Comparison of ENCODE assay signal across 13 cellular contexts in the genomic region with DNA sequence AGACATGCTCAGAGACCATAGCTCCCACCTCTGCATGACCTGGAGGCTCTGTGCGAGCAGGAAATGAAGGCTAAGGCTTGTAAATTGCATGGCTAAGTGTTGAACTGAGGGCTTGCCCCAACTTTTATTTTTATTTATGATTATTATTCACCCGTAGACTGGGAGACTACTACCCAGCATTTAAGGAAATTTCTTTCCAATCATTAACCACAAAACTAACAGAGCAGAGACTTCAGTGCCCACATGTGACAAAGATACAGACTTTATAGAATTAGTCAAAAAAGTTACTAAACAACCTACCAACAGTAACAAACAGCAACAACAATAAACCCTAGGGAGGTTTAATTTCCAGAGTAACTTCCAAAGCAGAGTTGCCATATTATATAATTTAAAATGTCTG. TPM values are rescaled to one million over a fixed set of nuclear protein-coding genes. Genes with fewer than 3 reads are reported as not detected.
A peak's percentile ranks its signal among the peaks of the same experiment; 100 is the strongest.
DNase-seq lines count a peak whose midpoint lies in the region; ATAC-seq and TF ChIP-seq lines count a peak whose summit lies in the region.
"Had no signal": no experiment of that assay in that cellular context is flagged by ENCODE, and none has a peak within 500 bp of the region (broad histone marks: within the 10 kb centered on the region; RNA-seq: fewer than 3 reads in every experiment).

No MANE protein-coding gene starts in this region.

- no peak for DNase-seq in natural killer cell
- DNase-seq in natural killer cell treated with Interleukin-12 subunit alpha and Interleukin-12 subunit beta and Interleukin-15 and Interleukin-18, amount 100 ng/mL, for 72 hours (ENCODE audit: low spot score), result no peak
- DNase-seq in T-cell, result no peak
- DNase-seq in epithelial cell of proximal tubule (ENCODE audit: low read depth), result peak; percentile 30
- DNase-seq in stimulated activated CD4-positive, alpha-beta T cell treated with anti-CD3 and anti-CD28 coated beads, Interleukin-4, amount 100 ng/mL, for 4 hours, result no peak
- no peak for DNase-seq in NCI-H2029 (lab: John Stamatoyannopoulos, UW)
- no peak for DNase-seq in smooth muscle cell (lab: John Stamatoyannopoulos, UW; ENCODE audit: unreplicated experiment)
- DNase-seq in GOT3 (lab: John Stamatoyannopoulos, UW), result no peak
- DNase-seq: HFFc6, MG63, NCI-H1105, NCI-H1694 treated with DMSO at 0.1 percent for 48 hours had no signal

- H2AFZ ChIP-seq in smooth muscle cell (ENCODE audit: low read depth), result no peak overlapping the region

- CTCF ChIA-PET in T-cell (lab: Charles Lee), result interaction anchor here in 1 of 2 donors (0.6 kb wide), 1 partner anchor 672 kb away, joined by 11 read pairs; no protein-coding TSS in a partner anchor

- TF ChIP-seq CTCF in natural killer cell (IDR thresholded peaks at IDR 0.05) (no peak), epithelial cell of proximal tubule (conservative IDR thresholded peaks at IDR 0.05; ENCODE audit: low read depth, low read length) (no peak), smooth muscle cell (IDR thresholded peaks at IDR 0.05; ENCODE audit: borderline replicate concordance, insufficient read depth, poor library complexity, severe bottlenecking) (no peak)

- H3K9me3 Mint-ChIP-seq in natural killer cell (no peaks in the 10 kb centered on the region), T-cell (no peaks in the 10 kb centered on the region)
- no peaks in the 10 kb centered on the region for H3K9me3 Mint-ChIP-seq in natural killer cell treated with Interleukin-12 subunit alpha and Interleukin-12 subunit beta and Interleukin-15 and Interleukin-18, amount 100 ng/mL, for 72 hours
- H3K9me3 Mint-ChIP-seq: HFFc6 had no signal

- H3K4me2 ChIP-seq in smooth muscle cell, result no peak overlapping the region

- H3K27me3 Mint-ChIP-seq in natural killer cell (ENCODE audit: low read depth in 2 of 2), result no peaks in the 10 kb centered on the region
- H3K27me3 Mint-ChIP-seq in natural killer cell treated with Interleukin-12 subunit alpha and Interleukin-12 subunit beta and Interleukin-15 and Interleukin-18, amount 100 ng/mL, for 72 hours, result no peaks in the 10 kb centered on the region
- no peaks in the 10 kb centered on the region for H3K27me3 Mint-ChIP-seq in T-cell

- H3K4me3 ChIP-seq in epithelial cell of proximal tubule (ENCODE audit: low read depth, low read length), result no peak overlapping the region
- no peak overlapping the region for H3K4me3 ChIP-seq in smooth muscle cell
- H3K4me3 ChIP-seq: MG63 had no signal

- H4K20me1 ChIP-seq in smooth muscle cell (ENCODE audit: low read depth), result no peaks in the 10 kb centered on the region

- peaks cover 2% of the 10 kb centered on the region for H3K79me2 ChIP-seq in smooth muscle cell (ENCODE audit: low read depth)

- no peaks in the 10 kb centered on the region for H3K9me3 ChIP-seq in smooth muscle cell (replicated peaks; ENCODE audit: low read depth)
- H3K9me3 ChIP-seq: MG63 had no signal

- H3K27ac Mint-ChIP-seq in natural killer cell, result peak overlapping the region; percentile 45 to 61
- peak overlapping the region in 1 of 2 donors; percentile 50 for H3K27ac Mint-ChIP-seq in natural killer cell treated with Interleukin-12 subunit alpha and Interleukin-12 subunit beta and Interleukin-15 and Interleukin-18, amount 100 ng/mL, for 72 hours
- peak overlapping the region; percentile 16 to 54 for H3K27ac Mint-ChIP-seq in T-cell

- H3K36me3 Mint-ChIP-seq in natural killer cell (peaks cover 56% of the 10 kb centered on the region), T-cell (peaks cover 64% of the 10 kb centered on the region)
- H3K36me3 Mint-ChIP-seq in natural killer cell treated with Interleukin-12 subunit alpha and Interleukin-12 subunit beta and Interleukin-15 and Interleukin-18, amount 100 ng/mL, for 72 hours, result peaks cover 71% of the 10 kb centered on the region

- H3F3A ChIP-seq in smooth muscle cell (ENCODE audit: low read depth), result peaks cover 10% of the 10 kb centered on the region

- H3K4me3 Mint-ChIP-seq in natural killer cell, result no peak overlapping the region
- no peak overlapping the region for H3K4me3 Mint-ChIP-seq in natural killer cell treated with Interleukin-12 subunit alpha and Interleukin-12 subunit beta and Interleukin-15 and Interleukin-18, amount 100 ng/mL, for 72 hours
- H3K4me3 Mint-ChIP-seq in T-cell, result no peak overlapping the region
- H3K4me3 Mint-ChIP-seq: HFFc6 had no signal

- ATAC-seq in natural killer cell (no peak), T-cell (replicated peaks in 1 of 4) (no peak)
- ATAC-seq in natural killer cell treated with Interleukin-12 subunit alpha and Interleukin-12 subunit beta and Interleukin-15 and Interleukin-18, amount 100 ng/mL, for 72 hours, result no peak

- H3K4me1 Mint-ChIP-seq in natural killer cell (no peaks in the 10 kb centered on the region), T-cell (peaks cover 0 to 15% (median 5%) of the 10 kb centered on the region in 3 donors)
- H3K4me1 Mint-ChIP-seq in natural killer cell treated with Interleukin-12 subunit alpha and Interleukin-12 subunit beta and Interleukin-15 and Interleukin-18, amount 100 ng/mL, for 72 hours (ENCODE audit: low read depth in 2 of 2), result peaks cover 12 to 19% of the 10 kb centered on the region in 2 donors

- no peak overlapping the region for H3K27ac ChIP-seq in smooth muscle cell (ENCODE audit: low read depth)

- POLR2A ChIA-PET in T-cell (lab: Charles Lee), result no interaction called here

- H3K27me3 ChIP-seq in smooth muscle cell (ENCODE audit: low read depth), result no peaks in the 10 kb centered on the region
- H3K27me3 ChIP-seq: MG63 had no signal

- H3K36me3 ChIP-seq in smooth muscle cell (ENCODE audit: low read depth), result peaks cover 36% of the 10 kb centered on the region

- H3K4me1 ChIP-seq in smooth muscle cell (ENCODE audit: low read depth), result no peaks in the 10 kb centered on the region

- no peak overlapping the region for H3K9ac ChIP-seq in smooth muscle cell (ENCODE audit: low read depth)
- H3K9ac ChIP-seq: KMS-11 had no signal

- WGBS in smooth muscle cell (ENCODE audit: low lambda C conversion rate), result 89% methylated on average over 2 of the region's 2 CpGs

- intact Hi-C loops in natural killer cell (cut with micrococcal nuclease), result no loop called here

RNA-seq across cellular contexts. Expression of a gene that starts 39.7 kb away (rescaled TPM):
- total RNA-seq in natural killer cell, result 10 to 100 TPM; 26.4 to 39.2 (median 28.6) TPM
- total RNA-seq in natural killer cell treated with Interleukin-12 subunit alpha and Interleukin-12 subunit beta and Interleukin-15 and Interleukin-18, amount 100 ng/mL, for 72 hours, result 100 to 1,000 TPM; 120 to 134 TPM
- total RNA-seq in T-cell, result 10 to 100 TPM; 32.3 to 50.2 (median 48.8) TPM
- total RNA-seq in epithelial cell of proximal tubule, result 58.9 and 90.3 TPM in 2 replicates
- total RNA-seq in smooth muscle cell, result 46.2 and 57.4 TPM in 2 replicates
- 33.2 and 42.5 TPM in 2 replicates for polyA plus RNA-seq in smooth muscle cell

RNA-seq across cellular contexts. Expression of a gene that starts 59.6 kb away (rescaled TPM):
- total RNA-seq in natural killer cell, result 10 to 100 TPM; 45.1 to 54.5 (median 49.4) TPM
- 10 to 100 TPM; 77.7 to 98.7 TPM for total RNA-seq in natural killer cell treated with Interleukin-12 subunit alpha and Interleukin-12 subunit beta and Interleukin-15 and Interleukin-18, amount 100 ng/mL, for 72 hours
- total RNA-seq in T-cell, result 10 to 100 TPM; 33.8 to 67.1 (median 52.0) TPM
- total RNA-seq in epithelial cell of proximal tubule, result 19.3 and 33.0 TPM in 2 replicates
- total RNA-seq in smooth muscle cell, result 33.0 and 35.9 TPM in 2 replicates
- 39.2 and 49.4 TPM in 2 replicates for polyA plus RNA-seq in smooth muscle cell
